8 cellular contexts compared by ENCODE assay signal in the genomic region with DNA sequence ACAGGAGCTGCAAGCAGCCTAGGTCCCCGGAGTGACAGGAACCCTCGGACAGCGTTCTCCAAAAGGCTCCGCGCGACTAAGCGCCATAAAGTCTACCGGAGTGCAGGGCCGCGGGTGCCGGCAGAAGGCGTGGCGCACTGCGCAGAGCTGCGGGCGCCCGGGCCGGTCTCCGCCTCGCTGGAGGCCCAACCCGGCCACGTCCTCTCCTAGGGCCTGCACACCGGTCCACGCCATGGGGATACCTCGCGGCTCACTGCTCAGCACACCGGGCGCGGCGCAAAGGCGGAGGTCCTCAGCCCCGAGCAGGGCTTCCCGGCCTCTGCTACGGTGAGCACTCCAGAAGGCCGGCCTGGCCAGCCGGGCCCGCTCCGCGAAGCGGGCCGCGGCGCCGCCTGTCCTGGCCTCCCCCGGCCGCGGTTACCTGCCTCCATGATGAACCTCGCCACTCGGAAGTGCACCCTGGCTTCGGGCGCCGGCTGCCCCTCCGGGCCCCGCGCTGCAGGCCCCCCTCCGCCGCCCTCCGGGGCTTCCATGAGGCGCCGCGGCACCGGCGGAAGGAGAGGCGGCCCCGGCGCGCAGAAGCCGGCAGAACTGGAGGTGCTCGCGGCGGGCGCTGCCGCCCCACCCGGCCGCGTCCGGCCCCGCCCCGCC. TPM values are rescaled to one million over a fixed set of nuclear protein-coding genes. Genes with fewer than 3 reads are reported as not detected.
DNase-seq lines count a peak whose midpoint lies in the region; ATAC-seq and TF ChIP-seq lines count a peak whose summit lies in the region.

TSS of gene CCNQ (minus strand) at position 599 of the 651 bp plus-strand sequence. CDS start at position 533, 66 bp downstream.

- no peaks in the 10 kb centered on the region for H3K27me3 ChIP-seq in BE2C
- H3K27me3 ChIP-seq in RWPE2 (ENCODE audit: insufficient read depth, poor library complexity, severe bottlenecking): no peaks in the 10 kb centered on the region
- no peaks in the 10 kb centered on the region for H3K27me3 ChIP-seq in layer of hippocampus (ENCODE audit: control insufficient read depth, insufficient read depth, low read length)

- H3K9me3 ChIP-seq in BE2C: no peaks in the 10 kb centered on the region
- no peaks in the 10 kb centered on the region for H3K9me3 ChIP-seq in RWPE2 (ENCODE audit: severe bottlenecking)

- peak within 1 kb of the TSS; percentile 67 for H3K4me3 ChIP-seq in BE2C (ENCODE audit: low read depth, low read length)
- peak within 1 kb of the TSS; percentile 51 for H3K4me3 ChIP-seq in RWPE2 (ENCODE audit: severe bottlenecking)
- H3K4me3 ChIP-seq in cardiac fibroblast (replicated peaks in 1 of 2; ENCODE audit: low read depth in 2 of 2, low read length in 2 of 2): peak within 1 kb of the TSS; percentile 67 to 68

- H3K36me3 ChIP-seq in BE2C (no peaks in the 10 kb centered on the region), RWPE2 (ENCODE audit: low read depth) (no peaks in the 10 kb centered on the region; the same call in 1 of the 2 replicates)

- no peak for TF ChIP-seq CTCF in BE2C (IDR thresholded peaks at IDR 0.05; ENCODE audit: low read depth, low read length)
- no peak for TF ChIP-seq CTCF in RWPE2 (IDR thresholded peaks at IDR 0.05; ENCODE audit: poor library complexity, severe bottlenecking)
- TF ChIP-seq CTCF in cardiac fibroblast (IDR thresholded peaks at IDR 0.05; ENCODE audit: low read depth, low read length): no peak

- H3K4me1 ChIP-seq in BE2C (no peaks in the 10 kb centered on the region), RWPE2 (ENCODE audit: insufficient read depth, poor library complexity, severe bottlenecking) (no peaks in the 10 kb centered on the region)

- peak; percentile 42 for ATAC-seq in HG03159 (IDR thresholded peaks at IDR 0.05; ENCODE audit: unreplicated experiment)
- ATAC-seq in RWPE2 (ENCODE audit: low read depth): peak; percentile 58

- DNase-seq in BE2C: peak; percentile 25
- no peak for DNase-seq in RWPE2 (ENCODE audit: low spot score)
- peak; percentile 24 to 34 for DNase-seq in cardiac fibroblast (ENCODE audit: low read depth in 2 of 2)
- peak; percentile 2 to 18 for DNase-seq in stimulated activated CD4-positive, alpha-beta T cell treated with anti-CD3 and anti-CD28 coated beads, Interleukin-4, amount 100 ng/mL, for 4 hours
- DNase-seq in SHP77 treated with DMSO at 0.1 percent for 48 hours (lab: John Stamatoyannopoulos, UW): no peak

- peak within 1 kb of the TSS; percentile 33 for H3K27ac ChIP-seq in RWPE2 (ENCODE audit: poor library complexity, severe bottlenecking)
- peak within 1 kb of the TSS; percentile 39 for H3K27ac ChIP-seq in layer of hippocampus (ENCODE audit: low read depth, low read length)

- TF ChIP-seq POLR2A in GM19099 (IDR thresholded peaks at IDR 0.05; ENCODE audit: extremely low read depth, insufficient read length, low read depth): peak; percentile 69

RNA-seq across cellular contexts. Expression of gene CCNQ, which starts in this region (rescaled TPM):
- 46.3 TPM for polyA plus RNA-seq in BE2C (2012; ENCODE audit: insufficient read depth, insufficient read length, low read depth)

Comparison
In these comparisons a context has a peak if more than half of its experiments do, and no peak if none do; other contexts are left out.
1. DNase-seq: peak in BE2C (single experiment), cardiac fibroblast (2 of 2) and stimulated activated CD4-positive, alpha-beta T cell treated with anti-CD3 and anti-CD28 coated beads, Interleukin-4, amount 100 ng/mL, for 4 hours (2 of 2); none in RWPE2 (single experiment) and SHP77 treated with DMSO at 0.1 percent for 48 hours (single experiment).
2. Peak in every context shown above with its lines, with median percentiles within 50 percentile points of each other: H3K4me3 ChIP-seq.